In the genomic region with DNA sequence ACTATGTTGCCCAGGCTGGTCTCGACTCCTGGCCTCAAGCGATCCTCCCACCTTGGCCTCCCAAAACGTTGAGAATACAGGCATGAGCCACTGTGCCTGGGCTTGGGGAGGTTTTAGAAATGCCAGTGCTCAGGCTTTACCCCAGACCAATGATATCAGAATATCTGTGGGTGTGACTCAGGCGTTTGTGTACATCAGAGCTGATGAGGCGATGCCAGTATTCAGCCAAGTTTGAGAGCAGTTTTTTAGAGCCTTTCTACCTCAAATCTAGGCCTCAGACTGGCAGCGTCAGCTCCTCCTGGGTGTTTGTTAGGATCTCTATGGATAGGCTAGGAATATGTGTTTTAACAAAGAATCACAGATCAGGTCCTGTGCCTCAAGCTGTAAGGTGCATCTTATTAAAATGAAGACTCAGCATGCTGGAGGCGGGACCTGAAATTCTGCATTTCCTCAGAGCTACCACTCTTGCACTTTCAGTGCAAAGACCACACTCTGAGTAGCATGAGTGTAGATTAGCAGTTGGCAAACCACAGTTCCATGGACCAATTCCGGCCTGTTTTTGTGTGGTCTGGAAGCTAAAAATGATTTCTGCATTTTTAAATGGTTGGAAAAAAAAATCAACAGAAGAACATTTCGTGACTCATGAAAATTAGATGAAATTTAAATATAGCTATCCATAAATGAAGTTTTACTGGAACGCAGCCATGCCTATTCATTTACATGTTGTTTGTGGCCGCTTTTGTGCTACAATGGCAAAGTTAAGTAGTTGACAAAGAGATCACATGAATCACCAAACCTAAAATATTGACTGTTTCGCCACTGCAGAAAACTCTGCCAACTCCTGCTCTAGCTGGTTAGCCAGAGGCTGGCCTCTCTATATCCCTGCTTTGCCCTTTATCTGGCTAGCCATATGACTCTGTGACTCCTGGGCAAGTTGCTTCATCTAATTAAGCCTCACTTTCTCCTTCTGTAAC, we compare ENCODE assay signal across 1 cellular context.
TF ChIP-seq lines count a peak whose summit lies in the region.

No MANE protein-coding gene starts in this region.

TF ChIP-seq in HepG2, 621 proteins besides CTCF, POLR2A, EP300 and RAD21:
- TF ChIP-seq PRDM10 (CRISPR knock-in tag; IDR thresholded peaks at IDR 0.05; ENCODE audit: low read depth) (no peak), FOXP4 (CRISPR knock-in tag; IDR thresholded peaks at IDR 0.05) (no peak), AKAP8 (CRISPR knock-in tag; IDR thresholded peaks at IDR 0.05) (no peak), NR1H2 (CRISPR knock-in tag; IDR thresholded peaks at IDR 0.05; ENCODE audit: borderline replicate concordance, low read depth) (no peak)
